Comparison of ENCODE assay signal across 14 cellular contexts in the genomic region with DNA sequence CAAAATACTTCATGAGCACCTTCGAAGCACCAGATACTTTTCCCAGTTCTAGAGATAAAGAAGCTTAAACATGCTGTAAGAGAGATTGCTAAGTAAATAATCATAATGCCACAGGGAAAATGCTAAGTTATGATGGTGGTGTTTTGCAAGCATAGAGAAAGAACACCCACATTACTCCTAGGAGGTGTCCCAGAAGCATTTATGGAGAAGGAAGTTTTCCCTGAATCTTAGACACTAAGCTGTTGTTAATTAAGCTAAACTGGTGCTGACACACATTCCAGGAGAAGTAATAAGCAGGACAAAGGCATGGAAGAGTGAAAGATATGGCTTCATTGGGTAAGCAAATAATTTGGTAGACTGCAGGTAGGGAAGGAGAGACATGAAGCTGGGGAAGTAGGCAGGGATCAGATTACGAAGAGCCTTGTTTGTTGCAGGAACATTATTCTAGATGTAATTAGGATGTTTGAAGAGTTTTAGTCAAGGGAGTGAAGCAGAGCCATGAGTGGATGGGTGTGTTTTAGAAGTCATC.
"Had no signal": no experiment of that assay in that cellular context is flagged by ENCODE, and none has a peak within 500 bp of the region (broad histone marks: within the 10 kb centered on the region; RNA-seq: fewer than 3 reads in every experiment).

No MANE protein-coding gene starts in this region.

- ATAC-seq: activated CD8-positive, alpha-beta memory T cell treated with anti-CD3 and anti-CD28 coated beads, Interleukin-2, amount 10 ng/mL, durations not matched to agents 7 days and 5 days; left lobe of liver; natural killer cell; stimulated activated naive B cell treated with anti-CD40 and anti-IgM and Interleukin-4, amounts not matched to agents 10 μg/mL and 1 μg/mL and 100 μg/mL, for 72 hours had no signal

- H3K36me3 ChIP-seq: tibial artery, vagina had no signal

- H3K9me3 Mint-ChIP-seq: activated naive CD4-positive, alpha-beta T cell treated with anti-CD3 and anti-CD28 coated beads, Interleukin-2, amount 10 ng/mL, durations not matched to agents 7 days and 5 days; stimulated activated naive B cell treated with anti-CD40 and anti-IgM and Interleukin-4, amounts not matched to agents 10 μg/mL and 1 μg/mL and 100 μg/mL, for 72 hours had no signal

- H3K9me3 ChIP-seq: tibial artery, vagina had no signal

- H3K4me3 ChIP-seq: dorsolateral prefrontal cortex, tibial artery, vagina had no signal

- H3K4me3 Mint-ChIP-seq: activated CD8-positive, alpha-beta memory T cell treated with anti-CD3 and anti-CD28 coated beads, Interleukin-2, amount 10 ng/mL, durations not matched to agents 7 days and 5 days; activated naive CD4-positive, alpha-beta T cell treated with anti-CD3 and anti-CD28 coated beads, Interleukin-2, amount 10 ng/mL, durations not matched to agents 7 days and 5 days; natural killer cell; stimulated activated naive B cell treated with anti-CD40 and anti-IgM and Interleukin-4, amounts not matched to agents 10 μg/mL and 1 μg/mL and 100 μg/mL, for 72 hours had no signal

- H3K27ac ChIP-seq: dorsolateral prefrontal cortex, tibial artery, vagina had no signal

- H3K27ac Mint-ChIP-seq: activated CD8-positive, alpha-beta memory T cell treated with anti-CD3 and anti-CD28 coated beads, Interleukin-2, amount 10 ng/mL, durations not matched to agents 7 days and 5 days; activated naive CD4-positive, alpha-beta T cell treated with anti-CD3 and anti-CD28 coated beads, Interleukin-2, amount 10 ng/mL, durations not matched to agents 7 days and 5 days; natural killer cell; stimulated activated naive B cell treated with anti-CD40 and anti-IgM and Interleukin-4, amounts not matched to agents 10 μg/mL and 1 μg/mL and 100 μg/mL, for 72 hours had no signal

- H3K4me1 ChIP-seq: tibial artery, vagina had no signal

- H3K27me3 ChIP-seq: tibial artery, vagina had no signal

- H3K4me1 Mint-ChIP-seq: activated CD8-positive, alpha-beta memory T cell treated with anti-CD3 and anti-CD28 coated beads, Interleukin-2, amount 10 ng/mL, durations not matched to agents 7 days and 5 days; activated naive CD4-positive, alpha-beta T cell treated with anti-CD3 and anti-CD28 coated beads, Interleukin-2, amount 10 ng/mL, durations not matched to agents 7 days and 5 days; natural killer cell; stimulated activated naive B cell treated with anti-CD40 and anti-IgM and Interleukin-4, amounts not matched to agents 10 μg/mL and 1 μg/mL and 100 μg/mL, for 72 hours had no signal

- H3K36me3 Mint-ChIP-seq: activated CD8-positive, alpha-beta memory T cell treated with anti-CD3 and anti-CD28 coated beads, Interleukin-2, amount 10 ng/mL, durations not matched to agents 7 days and 5 days; activated naive CD4-positive, alpha-beta T cell treated with anti-CD3 and anti-CD28 coated beads, Interleukin-2, amount 10 ng/mL, durations not matched to agents 7 days and 5 days; natural killer cell; stimulated activated naive B cell treated with anti-CD40 and anti-IgM and Interleukin-4, amounts not matched to agents 10 μg/mL and 1 μg/mL and 100 μg/mL, for 72 hours had no signal

- DNase-seq: activated CD4-positive, alpha-beta T cell treated with anti-CD3 and anti-CD28 coated beads, Interleukin-2, amount 50 U/mL, for 48 hours; activated CD8-positive, alpha-beta memory T cell treated with anti-CD3 and anti-CD28 coated beads, Interleukin-2, amount 10 ng/mL, durations not matched to agents 7 days and 5 days; activated naive CD4-positive, alpha-beta T cell treated with anti-CD3 and anti-CD28 coated beads, Interleukin-2, amount 10 ng/mL, durations not matched to agents 7 days and 5 days; activated T-cell treated with anti-CD3 and anti-CD28 coated beads, Interleukin-2, amount 50 U/mL, for 1 hour; dorsolateral prefrontal cortex; mesenchymal stem cell; natural killer cell; stimulated activated CD4-positive, alpha-beta T cell treated with anti-CD3 and anti-CD28 coated beads, Interleukin-15, amount 100 ng/mL, for 24 hours; stimulated activated CD4-positive, alpha-beta T cell treated with anti-CD3 and anti-CD28 coated beads, Interleukin-4, amount 100 ng/mL, for 1 hour; stimulated activated naive B cell treated with anti-CD40 and anti-IgM and Interleukin-4, amounts not matched to agents 10 μg/mL and 1 μg/mL and 100 μg/mL, for 72 hours; T1000; tibial artery had no signal
